ENCODE assay signal across 35 cellular contexts in the genomic region with DNA sequence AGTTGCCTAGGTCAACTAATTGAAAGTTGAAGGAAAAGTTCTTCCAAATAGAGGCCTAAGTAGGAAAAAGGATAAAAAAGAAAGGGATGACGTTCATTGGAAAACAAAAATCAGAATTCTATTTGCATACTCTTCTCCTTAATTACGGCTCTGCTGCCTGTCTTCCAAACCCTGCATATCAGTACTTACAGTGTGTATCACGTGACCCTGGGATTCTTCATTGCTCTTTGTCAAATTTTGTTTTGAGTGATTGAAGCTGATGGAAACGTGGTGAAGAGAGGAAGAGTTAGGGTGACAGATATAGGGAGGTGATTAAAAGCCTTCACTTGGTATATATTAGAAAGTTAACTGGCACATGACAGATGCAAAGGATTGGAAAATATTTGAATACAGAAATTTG.
"Had no signal": no experiment of that assay in that cellular context is flagged by ENCODE, and none has a peak within 500 bp of the region (broad histone marks: within the 10 kb centered on the region; RNA-seq: fewer than 3 reads in every experiment).

No MANE protein-coding gene starts in this region.

- DNase-seq: Karpas-422, Kasumi-1, MG63, MM.1S, MV-4-11, NCI-H1048, NCI-H1092, NCI-H1092 treated with DMSO at 0.1 percent for 48 hours, NCI-H1105, NCI-H1105 treated with DMSO at 0.1 percent for 48 hours, NCI-H1417, NCI-H1417 treated with DMSO at 0.1 percent for 48 hours, NCI-H1436, NCI-H1436 treated with DMSO at 0.1 percent for 48 hours, NCI-H146, NCI-H1694, NCI-H1694 treated with DMSO at 0.1 percent for 48 hours, NCI-H187, NCI-H187 treated with DMSO at 0.1 percent for 48 hours, NCI-H1930, NCI-H2029, NCI-H2029 treated with DMSO at 0.1 percent for 48 hours, NCI-H2081, NCI-H2081 treated with DMSO at 0.1 percent for 48 hours, NCI-H2107, NCI-H2171, NCI-H2227 treated with DMSO at 0.1 percent for 48 hours, NCI-H226, NCI-H345, NCI-H446, NCI-H446 treated with DMSO at 0.1 percent for 48 hours, NCI-H510A, NCI-H510A treated with DMSO at 0.1 percent for 48 hours, NCI-H524, NCI-H524 treated with DMSO at 0.1 percent for 48 hours had no signal

- H3K27me3 ChIP-seq: MG63 had no signal

- H3K9me3 ChIP-seq: MG63 had no signal

- H3K4me3 ChIP-seq: MG63 had no signal

- H3K36me3 ChIP-seq: MG63 had no signal
